ENCODE assay signal across 21 cellular contexts in the genomic region with DNA sequence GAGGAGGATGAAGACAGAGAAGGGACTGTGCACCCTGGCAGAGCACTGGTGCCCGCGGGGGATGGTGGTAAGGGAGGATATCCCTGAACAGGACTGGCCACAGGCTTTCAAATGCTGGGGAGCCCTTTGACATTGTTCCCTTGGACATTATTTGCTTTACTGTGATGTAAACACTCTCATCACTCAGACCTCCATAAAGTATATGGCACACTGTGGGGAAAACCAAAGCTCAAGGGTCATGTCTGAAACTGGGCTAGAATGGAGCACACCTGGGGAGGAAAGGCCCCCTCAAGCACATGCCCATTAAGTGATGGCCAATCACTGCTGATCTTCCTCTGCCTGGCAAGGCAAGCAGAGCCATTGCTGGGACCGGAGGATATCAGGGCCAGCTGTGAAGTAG.
DNase-seq lines count a peak whose midpoint lies in the region; ATAC-seq, FAIRE-seq and TF ChIP-seq lines count a peak whose summit lies in the region.
"Had no signal": no experiment of that assay in that cellular context is flagged by ENCODE, and none has a peak within 500 bp of the region (broad histone marks: within the 10 kb centered on the region; RNA-seq: fewer than 3 reads in every experiment).

No MANE protein-coding gene starts in this region.

- H3K4me1 ChIP-seq in HepG2 (ENCODE audit: insufficient read depth, low read length) (peaks cover 11% of the 10 kb centered on the region), right lobe of liver (no peaks in the 10 kb centered on the region), astrocyte (ENCODE audit: insufficient read depth, low read length) (peaks cover 8% of the 10 kb centered on the region), mesendoderm (ENCODE audit: control insufficient read depth, low read depth, low read length) (peaks cover 2% of the 10 kb centered on the region), OCI-LY7 (ENCODE audit: insufficient read depth, low read length, poor library complexity, severe bottlenecking) (no peaks in the 10 kb centered on the region)

- no peak overlapping the region for H2BK15ac ChIP-seq in mesendoderm (replicated peaks; ENCODE audit: low read depth)

- no peak overlapping the region for H3K23ac ChIP-seq in mesendoderm (ENCODE audit: low read length)

- intact Hi-C loops in HepG2 (cut with micrococcal nuclease; ENCODE audit: unreplicated experiment) (no loop called here), right lobe of liver (cut with DNase I) (no loop called here), OCI-LY7 (cut with micrococcal nuclease; ENCODE audit: unreplicated experiment) (no loop called here)
- intact Hi-C loops in activated naive CD4-positive, alpha-beta T cell treated with anti-CD3 and anti-CD28 coated beads for 36 hours (cut with micrococcal nuclease): no loop called here

- H3K9me3 ChIP-seq in HepG2 (ENCODE audit: low read length) (no peaks in the 10 kb centered on the region), right lobe of liver (no peaks in the 10 kb centered on the region), astrocyte (ENCODE audit: insufficient read depth, low read depth, low read length) (no peaks in the 10 kb centered on the region), OCI-LY7 (ENCODE audit: low read length) (no peaks in the 10 kb centered on the region)

- H3K9me2 ChIP-seq in OCI-LY7 (ENCODE audit: insufficient read depth, low read length): no peaks in the 10 kb centered on the region

- H4K5ac ChIP-seq in mesendoderm (ENCODE audit: low read length): no peak overlapping the region

- H3K27ac Mint-ChIP-seq in astrocyte (ENCODE audit: unreplicated experiment) (peak overlapping the region; percentile 14), osteocyte (ENCODE audit: unreplicated experiment) (peak overlapping the region; percentile 3)
- H3K27ac Mint-ChIP-seq in activated naive CD4-positive, alpha-beta T cell treated with anti-CD3 and anti-CD28 coated beads for 36 hours: no peak overlapping the region
- H3K27ac Mint-ChIP-seq: H9 had no signal

- H2AK5ac ChIP-seq in mesendoderm (ENCODE audit: low read length): peak overlapping the region; percentile 39

- WGBS in HepG2 (ENCODE audit: low lambda C conversion rate): 19% methylated on average over 3 of the region's 3 CpGs
- WGBS in right lobe of liver (ENCODE audit: insufficient coverage, low coverage, low lambda C conversion rate, missing lambda C conversion rate): 31% methylated on average over 2 of the region's 3 CpGs
- WGBS in mesendoderm (ENCODE audit: extremely low coverage, insufficient coverage, low lambda C conversion rate): no CpG with 5 or more reads among the region's 3 CpGs

- no peak overlapping the region for H2BK5ac ChIP-seq in mesendoderm (ENCODE audit: low read length)

- H3K27me3 ChIP-seq in HepG2 (ENCODE audit: control insufficient read depth in 1 of 2, insufficient read depth in 2 of 2, low read length in 2 of 2) (no peaks in the 10 kb centered on the region), right lobe of liver (no peaks in the 10 kb centered on the region), astrocyte (ENCODE audit: insufficient read depth, low read length) (no peaks in the 10 kb centered on the region), mesendoderm (ENCODE audit: insufficient read depth, low read length, poor library complexity) (no peaks in the 10 kb centered on the region)
- H3K27me3 ChIP-seq: BLaER1 had no signal

- FAIRE-seq in HepG2 (lab: Jason Lieb, UNC) (no peak), astrocyte (lab: Jason Lieb, UNC) (no peak)
- FAIRE-seq: D721Med, H1, K562 had no signal

- no peaks in the 10 kb centered on the region for H3K79me1 ChIP-seq in mesendoderm (ENCODE audit: low read length)

- POLR2A ChIA-PET in HepG2 (lab: Yijun Ruan, JAX) (no interaction called here), OCI-LY7 (lab: Charles Lee) (no interaction called here)

- ATAC-seq in HepG2 (peak; percentile 29; the same call in 2 of the 3 replicates), right lobe of liver (no peak)
- ATAC-seq: K562 had no signal

- H4K8ac ChIP-seq in mesendoderm (ENCODE audit: low read depth, low read length): no peak overlapping the region

- H3K4ac ChIP-seq in mesendoderm (ENCODE audit: low read depth, low read length): no peak overlapping the region

- no peaks in the 10 kb centered on the region for H3K36me3 Mint-ChIP-seq in astrocyte (ENCODE audit: low read depth, unreplicated experiment)
- H3K36me3 Mint-ChIP-seq in osteocyte (ENCODE audit: unreplicated experiment): no peaks in the 10 kb centered on the region
- H3K36me3 Mint-ChIP-seq in activated naive CD4-positive, alpha-beta T cell treated with anti-CD3 and anti-CD28 coated beads for 36 hours (ENCODE audit: low read depth): no peaks in the 10 kb centered on the region
- H3K36me3 Mint-ChIP-seq: CD14-positive monocyte; CD4-positive, alpha-beta memory T cell had no signal

- TF ChIP-seq CTCF in HepG2 (CRISPR knock-in tag; IDR thresholded peaks at IDR 0.05) (no peak), right lobe of liver (IDR thresholded peaks at IDR 0.05) (no peak), astrocyte (IDR thresholded peaks at IDR 0.05; ENCODE audit: insufficient read depth, low read depth, low read length) (no peak), osteocyte (IDR thresholded peaks at IDR 0.05) (no peak), OCI-LY7 (conservative IDR thresholded peaks at IDR 0.05; ENCODE audit: low read length) (no peak)

- no TSS peak for BruUV-seq in HepG2 (replicated peaks; lab: Mats Ljungman, UMichigan)
- no TSS peak for BruUV-seq in OCI-LY7 (replicated peaks; lab: Mats Ljungman, UMichigan)

- H3K56ac ChIP-seq in mesendoderm (ENCODE audit: low read length): peak overlapping the region; percentile 47

- H2BK120ac ChIP-seq in mesendoderm (ENCODE audit: low read depth, low read length): no peak overlapping the region

- H3K9me3 Mint-ChIP-seq in astrocyte (ENCODE audit: unreplicated experiment): peaks cover 5% of the 10 kb centered on the region
- H3K9me3 Mint-ChIP-seq in osteocyte (ENCODE audit: unreplicated experiment): no peaks in the 10 kb centered on the region
- H3K9me3 Mint-ChIP-seq in activated naive CD4-positive, alpha-beta T cell treated with anti-CD3 and anti-CD28 coated beads for 36 hours: peaks cover 2% of the 10 kb centered on the region

- no peak for DNase-seq in HepG2 (ENCODE audit: low spot score)
- DNase-seq in right lobe of liver: no peak
- DNase-seq in astrocyte (ENCODE audit: low read depth): no peak
- no peak for DNase-seq in mesendoderm
- no peak for DNase-seq in osteocyte (ENCODE audit: extremely low spot score, unreplicated experiment)
- no peak for DNase-seq in OCI-LY7 (ENCODE audit: low spot score)
- DNase-seq in NCI-H2107 (lab: John Stamatoyannopoulos, UW): no peak
- no peak for DNase-seq in activated naive CD4-positive, alpha-beta T cell treated with anti-CD3 and anti-CD28 coated beads for 36 hours
- DNase-seq: 8988T; CD4-positive, alpha-beta memory T cell; COR-L47; DMS79 treated with DMSO at 0.1 percent for 48 hours; GF-D8; H9; IMR-90 had no signal

- TF ChIP-seq EP300 in HepG2 (IDR thresholded peaks at IDR 0.05; ENCODE audit: low read depth in 2 of 2, low read length in 2 of 2) (no peak), HepG2 (CRISPR knock-in tag; IDR thresholded peaks at IDR 0.05; ENCODE audit: borderline replicate concordance) (no peak)

- no peak overlapping the region for H3K27ac ChIP-seq in HepG2 (ENCODE audit: extremely low read length, insufficient read depth, low read length)
- no peak overlapping the region for H3K27ac ChIP-seq in right lobe of liver
- no peak overlapping the region for H3K27ac ChIP-seq in astrocyte (ENCODE audit: low read depth, low read length)
- no peak overlapping the region for H3K27ac ChIP-seq in mesendoderm (ENCODE audit: low read depth, low read length)
- H3K27ac ChIP-seq in OCI-LY7 (ENCODE audit: low read depth, low read length, poor library complexity, severe bottlenecking): no peak overlapping the region
- H3K27ac ChIP-seq: BLaER1, HL-60 had no signal

- no peak overlapping the region for H2AFZ ChIP-seq in HepG2 (ENCODE audit: low read length)
- H2AFZ ChIP-seq in astrocyte (ENCODE audit: low read depth, low read length): no peak overlapping the region
- no peak overlapping the region for H2AFZ ChIP-seq in OCI-LY7 (ENCODE audit: low read length)

- H3K9ac ChIP-seq in HepG2 (ENCODE audit: insufficient read depth, low read depth, low read length) (no peak overlapping the region), astrocyte (ENCODE audit: low read length) (no peak overlapping the region), mesendoderm (ENCODE audit: low read length) (no peak overlapping the region)
- H3K9ac ChIP-seq: BLaER1 had no signal

- no peak overlapping the region for H3K18ac ChIP-seq in mesendoderm (ENCODE audit: low read length)

- H3K4me1 Mint-ChIP-seq in astrocyte (ENCODE audit: low read depth, unreplicated experiment) (peaks cover 9% of the 10 kb centered on the region), osteocyte (ENCODE audit: unreplicated experiment) (peaks cover 15% of the 10 kb centered on the region)
- no peaks in the 10 kb centered on the region for H3K4me1 Mint-ChIP-seq in activated naive CD4-positive, alpha-beta T cell treated with anti-CD3 and anti-CD28 coated beads for 36 hours (ENCODE audit: low read depth)
- H3K4me1 Mint-ChIP-seq: CD14-positive monocyte; CD4-positive, alpha-beta memory T cell had no signal

- no peak for TF ChIP-seq RAD21 in HepG2 (CRISPR knock-in tag; IDR thresholded peaks at IDR 0.05)

- H3K27me3 Mint-ChIP-seq in astrocyte (ENCODE audit: low read depth, unreplicated experiment) (peaks cover 5% of the 10 kb centered on the region), osteocyte (ENCODE audit: unreplicated experiment) (peaks cover 2% of the 10 kb centered on the region)
- no peaks in the 10 kb centered on the region for H3K27me3 Mint-ChIP-seq in activated naive CD4-positive, alpha-beta T cell treated with anti-CD3 and anti-CD28 coated beads for 36 hours (ENCODE audit: low read depth)

- H3K79me2 ChIP-seq in HepG2 (ENCODE audit: insufficient read depth, low read length) (no peaks in the 10 kb centered on the region), astrocyte (ENCODE audit: insufficient read depth, low read length) (no peaks in the 10 kb centered on the region), mesendoderm (ENCODE audit: control insufficient read depth, insufficient read depth, low read length) (no peaks in the 10 kb centered on the region), OCI-LY7 (ENCODE audit: insufficient read depth, low read depth, low read length) (no peaks in the 10 kb centered on the region)

- in situ Hi-C loops in HepG2 (cut with HindIII; ENCODE audit: extremely low pct_ligation_motif_present, low pct_unique_long_range_greater_than_20kb): no loop called here

- H3K4me3 ChIP-seq in HepG2 (replicated peaks in 1 of 3; ENCODE audit: insufficient read depth in 1 of 3, low read depth in 2 of 3, low read length in 3 of 3): no peak overlapping the region
- H3K4me3 ChIP-seq in right lobe of liver: no peak overlapping the region
- no peak overlapping the region for H3K4me3 ChIP-seq in astrocyte (ENCODE audit: insufficient read depth, low read depth, low read length)
- H3K4me3 ChIP-seq in mesendoderm (ENCODE audit: low read length): no peak overlapping the region
- H3K4me3 ChIP-seq in OCI-LY7 (ENCODE audit: low read depth, low read length, poor library complexity, severe bottlenecking): no peak overlapping the region
- H3K4me3 ChIP-seq: BLaER1, K562 had no signal

- no peak for TF ChIP-seq POLR2A in HepG2 (IDR thresholded peaks at IDR 0.05; ENCODE audit: insufficient read depth in 1 of 2, low read depth in 2 of 2, low read length in 2 of 2)
- no peak for TF ChIP-seq POLR2A in right lobe of liver (IDR thresholded peaks at IDR 0.05)

- CTCF ChIA-PET in HepG2 (lab: Yijun Ruan, JAX; ENCODE audit: low intra/inter-chr PET ratio, low total read pairs): no interaction called here
- CTCF ChIA-PET in OCI-LY7 (lab: Charles Lee; ENCODE audit: unreplicated experiment): no interaction called here
- CTCF ChIA-PET in activated naive CD4-positive, alpha-beta T cell treated with anti-CD3 and anti-CD28 coated beads for 36 hours (lab: Charles Lee): no interaction called here

- no peaks in the 10 kb centered on the region for H3K36me3 ChIP-seq in HepG2 (replicated peaks in 1 of 2; ENCODE audit: control insufficient read depth in 1 of 2, insufficient read depth in 2 of 2, low read length in 2 of 2)
- H3K36me3 ChIP-seq in right lobe of liver: no peaks in the 10 kb centered on the region
- H3K36me3 ChIP-seq in astrocyte (ENCODE audit: insufficient read depth, low read length): no peaks in the 10 kb centered on the region
- H3K36me3 ChIP-seq in mesendoderm (ENCODE audit: control insufficient read depth, insufficient read depth, low read length): no peaks in the 10 kb centered on the region
- no peaks in the 10 kb centered on the region for H3K36me3 ChIP-seq in OCI-LY7 (ENCODE audit: insufficient read depth, low read length)
- H3K36me3 ChIP-seq: BLaER1 had no signal

- H3K4me2 ChIP-seq in HepG2 (ENCODE audit: low read depth, low read length) (no peak overlapping the region), astrocyte (ENCODE audit: low read length) (no peak overlapping the region), mesendoderm (ENCODE audit: low read length) (no peak overlapping the region), OCI-LY7 (ENCODE audit: low read length) (no peak overlapping the region)
- H3K4me2 ChIP-seq: BLaER1 had no signal

- H3K4me3 Mint-ChIP-seq in astrocyte (ENCODE audit: unreplicated experiment) (no peak overlapping the region), osteocyte (ENCODE audit: unreplicated experiment) (peak overlapping the region; percentile 1)
- H3K4me3 Mint-ChIP-seq in activated naive CD4-positive, alpha-beta T cell treated with anti-CD3 and anti-CD28 coated beads for 36 hours: no peak overlapping the region
- H3K4me3 Mint-ChIP-seq: CD14-positive monocyte; CD4-positive, alpha-beta memory T cell; H9 had no signal

- no peaks in the 10 kb centered on the region for H4K20me1 ChIP-seq in HepG2 (ENCODE audit: insufficient read depth, low read length)
- H4K20me1 ChIP-seq in astrocyte (ENCODE audit: insufficient read depth, low read length): no peaks in the 10 kb centered on the region
- H4K20me1 ChIP-seq in OCI-LY7 (ENCODE audit: insufficient read depth, low read length): no peaks in the 10 kb centered on the region
- H4K20me1 ChIP-seq: BLaER1 had no signal
